2 cellular contexts compared by ENCODE assay signal in the genomic region with DNA sequence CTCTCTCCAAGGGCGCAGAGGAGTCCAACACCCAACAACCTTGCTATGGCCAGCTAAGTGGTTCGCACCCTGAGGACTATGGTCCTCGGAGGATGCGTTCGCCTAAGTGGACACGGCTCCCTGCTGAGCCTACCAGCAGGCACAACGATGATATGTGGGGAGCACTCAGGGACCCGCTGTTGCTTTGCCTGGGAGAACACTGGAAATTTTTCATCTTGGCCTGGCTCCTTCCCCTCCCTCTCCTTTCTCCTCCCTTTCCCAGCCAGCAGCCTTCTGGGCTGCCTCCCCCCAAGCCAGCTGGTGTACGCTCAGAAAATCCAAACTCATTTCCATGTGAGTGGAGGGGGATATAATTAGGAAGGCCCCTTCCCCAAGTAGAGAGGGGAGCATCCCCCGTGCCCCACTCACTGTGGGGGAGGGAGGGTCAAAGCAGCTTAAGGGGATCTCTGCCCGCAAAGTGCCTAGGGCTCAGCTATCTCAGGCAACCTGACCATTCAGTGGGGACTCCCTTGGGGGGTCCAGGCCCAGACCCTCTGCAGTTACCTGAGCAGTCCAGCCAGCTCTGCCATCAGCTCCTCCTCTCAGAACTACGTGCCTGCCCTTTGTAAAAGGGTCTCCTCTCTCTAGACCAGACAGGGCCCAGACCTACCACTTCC.
TF ChIP-seq lines count a peak whose summit lies in the region.

No MANE protein-coding gene starts in this region.

TF ChIP-seq in SK-N-SH, 30 proteins besides CTCF, POLR2A, EP300 and RAD21 (continued from another document):
- TF ChIP-seq, protein P1, sequence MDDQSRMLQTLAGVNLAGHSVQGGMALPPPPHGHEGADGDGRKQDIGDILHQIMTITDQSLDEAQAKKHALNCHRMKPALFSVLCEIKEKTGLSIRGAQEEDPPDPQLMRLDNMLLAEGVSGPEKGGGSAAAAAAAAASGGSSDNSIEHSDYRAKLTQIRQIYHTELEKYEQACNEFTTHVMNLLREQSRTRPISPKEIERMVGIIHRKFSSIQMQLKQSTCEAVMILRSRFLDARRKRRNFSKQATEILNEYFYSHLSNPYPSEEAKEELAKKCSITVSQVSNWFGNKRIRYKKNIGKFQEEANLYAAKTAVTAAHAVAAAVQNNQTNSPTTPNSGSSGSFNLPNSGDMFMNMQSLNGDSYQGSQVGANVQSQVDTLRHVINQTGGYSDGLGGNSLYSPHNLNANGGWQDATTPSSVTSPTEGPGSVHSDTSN (IDR thresholded peaks at IDR 0.05): no peak
- TF ChIP-seq TAF1 (IDR thresholded peaks at IDR 0.05; ENCODE audit: borderline replicate concordance, low read depth, low read length) (no peak), RCOR1 (IDR thresholded peaks at IDR 0.05; ENCODE audit: low read length) (no peak), GATA2 (CRISPR knock-in tag; IDR thresholded peaks at IDR 0.05) (no peak), FOXJ3 (CRISPR knock-in tag; IDR thresholded peaks at IDR 0.05) (no peak), TCF12 (IDR thresholded peaks at IDR 0.05) (no peak), RFX5 (IDR thresholded peaks at IDR 0.05; ENCODE audit: low read length) (no peak), SMC3 (IDR thresholded peaks at IDR 0.05; ENCODE audit: low read depth, low read length) (no peak), ELF1 (IDR thresholded peaks at IDR 0.05) (no peak)
- TF ChIP-seq, protein P2, sequence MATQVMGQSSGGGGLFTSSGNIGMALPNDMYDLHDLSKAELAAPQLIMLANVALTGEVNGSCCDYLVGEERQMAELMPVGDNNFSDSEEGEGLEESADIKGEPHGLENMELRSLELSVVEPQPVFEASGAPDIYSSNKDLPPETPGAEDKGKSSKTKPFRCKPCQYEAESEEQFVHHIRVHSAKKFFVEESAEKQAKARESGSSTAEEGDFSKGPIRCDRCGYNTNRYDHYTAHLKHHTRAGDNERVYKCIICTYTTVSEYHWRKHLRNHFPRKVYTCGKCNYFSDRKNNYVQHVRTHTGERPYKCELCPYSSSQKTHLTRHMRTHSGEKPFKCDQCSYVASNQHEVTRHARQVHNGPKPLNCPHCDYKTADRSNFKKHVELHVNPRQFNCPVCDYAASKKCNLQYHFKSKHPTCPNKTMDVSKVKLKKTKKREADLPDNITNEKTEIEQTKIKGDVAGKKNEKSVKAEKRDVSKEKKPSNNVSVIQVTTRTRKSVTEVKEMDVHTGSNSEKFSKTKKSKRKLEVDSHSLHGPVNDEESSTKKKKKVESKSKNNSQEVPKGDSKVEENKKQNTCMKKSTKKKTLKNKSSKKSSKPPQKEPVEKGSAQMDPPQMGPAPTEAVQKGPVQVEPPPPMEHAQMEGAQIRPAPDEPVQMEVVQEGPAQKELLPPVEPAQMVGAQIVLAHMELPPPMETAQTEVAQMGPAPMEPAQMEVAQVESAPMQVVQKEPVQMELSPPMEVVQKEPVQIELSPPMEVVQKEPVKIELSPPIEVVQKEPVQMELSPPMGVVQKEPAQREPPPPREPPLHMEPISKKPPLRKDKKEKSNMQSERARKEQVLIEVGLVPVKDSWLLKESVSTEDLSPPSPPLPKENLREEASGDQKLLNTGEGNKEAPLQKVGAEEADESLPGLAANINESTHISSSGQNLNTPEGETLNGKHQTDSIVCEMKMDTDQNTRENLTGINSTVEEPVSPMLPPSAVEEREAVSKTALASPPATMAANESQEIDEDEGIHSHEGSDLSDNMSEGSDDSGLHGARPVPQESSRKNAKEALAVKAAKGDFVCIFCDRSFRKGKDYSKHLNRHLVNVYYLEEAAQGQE (IDR thresholded peaks at IDR 0.05; ENCODE audit: low read depth, low read length): no peak
- TF ChIP-seq, protein P3, sequence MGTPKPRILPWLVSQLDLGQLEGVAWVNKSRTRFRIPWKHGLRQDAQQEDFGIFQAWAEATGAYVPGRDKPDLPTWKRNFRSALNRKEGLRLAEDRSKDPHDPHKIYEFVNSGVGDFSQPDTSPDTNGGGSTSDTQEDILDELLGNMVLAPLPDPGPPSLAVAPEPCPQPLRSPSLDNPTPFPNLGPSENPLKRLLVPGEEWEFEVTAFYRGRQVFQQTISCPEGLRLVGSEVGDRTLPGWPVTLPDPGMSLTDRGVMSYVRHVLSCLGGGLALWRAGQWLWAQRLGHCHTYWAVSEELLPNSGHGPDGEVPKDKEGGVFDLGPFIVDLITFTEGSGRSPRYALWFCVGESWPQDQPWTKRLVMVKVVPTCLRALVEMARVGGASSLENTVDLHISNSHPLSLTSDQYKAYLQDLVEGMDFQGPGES (IDR thresholded peaks at IDR 0.05; ENCODE audit: low read depth, low read length): no peak

TF ChIP-seq in SK-N-SH treated with all-trans-retinoic acid at 6 μM for 48 hours, 23 proteins besides CTCF, POLR2A, EP300 and RAD21 (continued from another document):
- TF ChIP-seq, protein P4, sequence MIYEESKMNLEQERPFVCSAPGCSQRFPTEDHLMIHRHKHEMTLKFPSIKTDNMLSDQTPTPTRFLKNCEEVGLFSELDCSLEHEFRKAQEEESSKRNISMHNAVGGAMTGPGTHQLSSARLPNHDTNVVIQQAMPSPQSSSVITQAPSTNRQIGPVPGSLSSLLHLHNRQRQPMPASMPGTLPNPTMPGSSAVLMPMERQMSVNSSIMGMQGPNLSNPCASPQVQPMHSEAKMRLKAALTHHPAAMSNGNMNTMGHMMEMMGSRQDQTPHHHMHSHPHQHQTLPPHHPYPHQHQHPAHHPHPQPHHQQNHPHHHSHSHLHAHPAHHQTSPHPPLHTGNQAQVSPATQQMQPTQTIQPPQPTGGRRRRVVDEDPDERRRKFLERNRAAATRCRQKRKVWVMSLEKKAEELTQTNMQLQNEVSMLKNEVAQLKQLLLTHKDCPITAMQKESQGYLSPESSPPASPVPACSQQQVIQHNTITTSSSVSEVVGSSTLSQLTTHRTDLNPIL (CRISPR knock-in tag; IDR thresholded peaks at IDR 0.05; ENCODE audit: low read depth): no peak
- no peak for TF ChIP-seq CSDC2 (CRISPR knock-in tag; IDR thresholded peaks at IDR 0.05)
